ENCODE assay signal across 1 cellular context in the genomic region with DNA sequence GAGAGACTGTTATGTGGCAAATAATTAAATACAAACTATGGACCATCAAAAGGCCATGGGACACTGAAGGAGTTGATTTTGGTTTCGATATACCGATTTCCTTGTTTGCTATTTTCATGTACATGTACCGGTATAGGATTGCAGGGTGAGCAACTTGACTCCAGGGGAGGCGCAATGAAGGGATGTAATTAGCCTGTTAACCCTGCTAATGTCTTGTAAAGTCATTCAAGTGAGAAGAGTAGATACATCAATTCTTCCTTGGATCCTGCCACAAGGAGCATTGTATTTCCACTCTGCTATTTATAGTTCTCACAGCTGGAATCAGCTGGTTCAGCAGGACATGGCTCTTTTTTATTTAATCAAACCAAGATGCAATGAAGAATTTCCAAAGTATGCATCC.
TF ChIP-seq lines count a peak whose summit lies in the region.

No MANE protein-coding gene starts in this region.

TF ChIP-seq in HEK293, 187 proteins besides CTCF, POLR2A, EP300 and RAD21 (continued from another document):
- no peak for TF ChIP-seq ZNF623 (tag by site-specific recombination; IDR thresholded peaks at IDR 0.05)
- TF ChIP-seq, protein P1, sequence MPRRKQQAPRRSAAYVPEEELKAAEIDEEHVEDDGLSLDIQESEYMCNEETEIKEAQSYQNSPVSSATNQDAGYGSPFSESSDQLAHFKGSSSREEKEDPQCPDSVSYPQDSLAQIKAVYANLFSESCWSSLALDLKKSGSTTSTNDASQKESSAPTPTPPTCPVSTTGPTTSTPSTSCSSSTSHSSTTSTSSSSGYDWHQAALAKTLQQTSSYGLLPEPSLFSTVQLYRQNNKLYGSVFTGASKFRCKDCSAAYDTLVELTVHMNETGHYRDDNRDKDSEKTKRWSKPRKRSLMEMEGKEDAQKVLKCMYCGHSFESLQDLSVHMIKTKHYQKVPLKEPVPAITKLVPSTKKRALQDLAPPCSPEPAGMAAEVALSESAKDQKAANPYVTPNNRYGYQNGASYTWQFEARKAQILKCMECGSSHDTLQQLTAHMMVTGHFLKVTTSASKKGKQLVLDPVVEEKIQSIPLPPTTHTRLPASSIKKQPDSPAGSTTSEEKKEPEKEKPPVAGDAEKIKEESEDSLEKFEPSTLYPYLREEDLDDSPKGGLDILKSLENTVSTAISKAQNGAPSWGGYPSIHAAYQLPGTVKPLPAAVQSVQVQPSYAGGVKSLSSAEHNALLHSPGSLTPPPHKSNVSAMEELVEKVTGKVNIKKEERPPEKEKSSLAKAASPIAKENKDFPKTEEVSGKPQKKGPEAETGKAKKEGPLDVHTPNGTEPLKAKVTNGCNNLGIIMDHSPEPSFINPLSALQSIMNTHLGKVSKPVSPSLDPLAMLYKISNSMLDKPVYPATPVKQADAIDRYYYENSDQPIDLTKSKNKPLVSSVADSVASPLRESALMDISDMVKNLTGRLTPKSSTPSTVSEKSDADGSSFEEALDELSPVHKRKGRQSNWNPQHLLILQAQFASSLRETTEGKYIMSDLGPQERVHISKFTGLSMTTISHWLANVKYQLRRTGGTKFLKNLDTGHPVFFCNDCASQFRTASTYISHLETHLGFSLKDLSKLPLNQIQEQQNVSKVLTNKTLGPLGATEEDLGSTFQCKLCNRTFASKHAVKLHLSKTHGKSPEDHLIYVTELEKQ (tag by site-specific recombination; IDR thresholded peaks at IDR 0.05; ENCODE audit: borderline replicate concordance) = 0 out of 2 replicates have a peak, but pooled peaks have one; percentile 38
- TF ChIP-seq ZNF133 (tag by site-specific recombination; IDR thresholded peaks at IDR 0.05) = no peak
- 0 out of 2 replicates have a peak, but pooled peaks have one; percentile 19 for TF ChIP-seq ZNF423 (tag by site-specific recombination; IDR thresholded peaks at IDR 0.05)
- 0 out of 2 replicates have a peak, but pooled peaks have one; percentile 28 for TF ChIP-seq ZNF501 (tag by site-specific recombination; IDR thresholded peaks at IDR 0.05)
- TF ChIP-seq ZNF48 (tag by site-specific recombination; IDR thresholded peaks at IDR 0.05) = no peak
- no peak for TF ChIP-seq ZNF658 (tag by site-specific recombination; IDR thresholded peaks at IDR 0.05)
- TF ChIP-seq FEZF1 (tag by site-specific recombination; IDR thresholded peaks at IDR 0.05) = peak; percentile 87
- peak; percentile 47; the same call in 1 of the 2 replicates for TF ChIP-seq ZNF660 (tag by site-specific recombination; IDR thresholded peaks at IDR 0.05)
- TF ChIP-seq, protein P2, sequence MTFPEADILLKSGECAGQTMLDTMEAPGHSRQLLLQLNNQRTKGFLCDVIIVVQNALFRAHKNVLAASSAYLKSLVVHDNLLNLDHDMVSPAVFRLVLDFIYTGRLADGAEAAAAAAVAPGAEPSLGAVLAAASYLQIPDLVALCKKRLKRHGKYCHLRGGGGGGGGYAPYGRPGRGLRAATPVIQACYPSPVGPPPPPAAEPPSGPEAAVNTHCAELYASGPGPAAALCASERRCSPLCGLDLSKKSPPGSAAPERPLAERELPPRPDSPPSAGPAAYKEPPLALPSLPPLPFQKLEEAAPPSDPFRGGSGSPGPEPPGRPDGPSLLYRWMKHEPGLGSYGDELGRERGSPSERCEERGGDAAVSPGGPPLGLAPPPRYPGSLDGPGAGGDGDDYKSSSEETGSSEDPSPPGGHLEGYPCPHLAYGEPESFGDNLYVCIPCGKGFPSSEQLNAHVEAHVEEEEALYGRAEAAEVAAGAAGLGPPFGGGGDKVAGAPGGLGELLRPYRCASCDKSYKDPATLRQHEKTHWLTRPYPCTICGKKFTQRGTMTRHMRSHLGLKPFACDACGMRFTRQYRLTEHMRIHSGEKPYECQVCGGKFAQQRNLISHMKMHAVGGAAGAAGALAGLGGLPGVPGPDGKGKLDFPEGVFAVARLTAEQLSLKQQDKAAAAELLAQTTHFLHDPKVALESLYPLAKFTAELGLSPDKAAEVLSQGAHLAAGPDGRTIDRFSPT (tag by site-specific recombination; IDR thresholded peaks at IDR 0.05) = peak; percentile 69
- no peak for TF ChIP-seq ZNF621 (tag by site-specific recombination; IDR thresholded peaks at IDR 0.05)
- TF ChIP-seq, protein P3, sequence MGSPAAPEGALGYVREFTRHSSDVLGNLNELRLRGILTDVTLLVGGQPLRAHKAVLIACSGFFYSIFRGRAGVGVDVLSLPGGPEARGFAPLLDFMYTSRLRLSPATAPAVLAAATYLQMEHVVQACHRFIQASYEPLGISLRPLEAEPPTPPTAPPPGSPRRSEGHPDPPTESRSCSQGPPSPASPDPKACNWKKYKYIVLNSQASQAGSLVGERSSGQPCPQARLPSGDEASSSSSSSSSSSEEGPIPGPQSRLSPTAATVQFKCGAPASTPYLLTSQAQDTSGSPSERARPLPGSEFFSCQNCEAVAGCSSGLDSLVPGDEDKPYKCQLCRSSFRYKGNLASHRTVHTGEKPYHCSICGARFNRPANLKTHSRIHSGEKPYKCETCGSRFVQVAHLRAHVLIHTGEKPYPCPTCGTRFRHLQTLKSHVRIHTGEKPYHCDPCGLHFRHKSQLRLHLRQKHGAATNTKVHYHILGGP (tag by site-specific recombination; IDR thresholded peaks at IDR 0.05) = no peak
- no peak for TF ChIP-seq ZFP3 (tag by site-specific recombination; IDR thresholded peaks at IDR 0.05; ENCODE audit: low read depth)
- no peak for TF ChIP-seq RBAK (tag by site-specific recombination; IDR thresholded peaks at IDR 0.05)
- TF ChIP-seq GLIS1 (tag by site-specific recombination; IDR thresholded peaks at IDR 0.05) = peak; percentile 96
- TF ChIP-seq TRIM28 (IDR thresholded peaks at IDR 0.05; ENCODE audit: borderline replicate concordance, low read length) = 0 out of 2 replicates have a peak, but pooled peaks have one; percentile 45
- peak; percentile 37; the same call in 1 of the 2 replicates for TF ChIP-seq ZIC2 (tag by site-specific recombination; IDR thresholded peaks at IDR 0.05)
- no peak for TF ChIP-seq ZNF335 (tag by site-specific recombination; conservative IDR thresholded peaks at IDR 0.05)
- TF ChIP-seq ZNF626 (tag by site-specific recombination; IDR thresholded peaks at IDR 0.05) = no peak
- TF ChIP-seq, protein P4, sequence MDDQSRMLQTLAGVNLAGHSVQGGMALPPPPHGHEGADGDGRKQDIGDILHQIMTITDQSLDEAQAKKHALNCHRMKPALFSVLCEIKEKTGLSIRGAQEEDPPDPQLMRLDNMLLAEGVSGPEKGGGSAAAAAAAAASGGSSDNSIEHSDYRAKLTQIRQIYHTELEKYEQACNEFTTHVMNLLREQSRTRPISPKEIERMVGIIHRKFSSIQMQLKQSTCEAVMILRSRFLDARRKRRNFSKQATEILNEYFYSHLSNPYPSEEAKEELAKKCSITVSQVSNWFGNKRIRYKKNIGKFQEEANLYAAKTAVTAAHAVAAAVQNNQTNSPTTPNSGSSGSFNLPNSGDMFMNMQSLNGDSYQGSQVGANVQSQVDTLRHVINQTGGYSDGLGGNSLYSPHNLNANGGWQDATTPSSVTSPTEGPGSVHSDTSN (CRISPR knock-in tag; IDR thresholded peaks at IDR 0.05) = no peak
- TF ChIP-seq ZNF473 (tag by site-specific recombination; IDR thresholded peaks at IDR 0.05) = no peak
- TF ChIP-seq ZNF610 (tag by site-specific recombination; IDR thresholded peaks at IDR 0.05; ENCODE audit: borderline replicate concordance) = 0 out of 2 replicates have a peak, but pooled peaks have one; percentile 18
- TF ChIP-seq SALL2 (tag by site-specific recombination; IDR thresholded peaks at IDR 0.05; ENCODE audit: borderline replicate concordance) = no peak
- TF ChIP-seq SP7 (tag by site-specific recombination; IDR thresholded peaks at IDR 0.05) = peak; percentile 86
- no peak for TF ChIP-seq ZNF248 (tag by site-specific recombination; IDR thresholded peaks at IDR 0.05)
